Comparison of ENCODE assay signal across 14 cellular contexts in genomic region chr1:22676151-22676550, GRCh38. TPM values are rescaled to one million over a fixed set of nuclear protein-coding genes. Genes with fewer than 3 reads are reported as not detected.
DNase-seq lines count a peak whose midpoint lies in the region; FAIRE-seq and TF ChIP-seq lines count a peak whose summit lies in the region.
"Not testable (repeated sequence)": the region's sequence is repeated elsewhere in the genome, so short reads cannot be mapped to it uniquely, and the experiment has no call there.
"Had no signal": no experiment of that assay in that cellular context is flagged by ENCODE, and none has a peak within 500 bp of the region (broad histone marks: within the 10 kb centered on the region; RNA-seq: fewer than 3 reads in every experiment).

No MANE protein-coding gene starts in this region.

- not testable (repeated sequence) for H3K36me3 Mint-ChIP-seq in astrocyte (ENCODE audit: low read depth, unreplicated experiment); endothelial cell (ENCODE audit: low read depth, unreplicated experiment); neural progenitor cell

- H3K4me1 ChIP-seq in astrocyte (ENCODE audit: insufficient read depth, low read length) (peaks cover 16% of the 10 kb centered on the region), neural progenitor cell (peaks cover 37% of the 10 kb centered on the region)
- H3K4me1 ChIP-seq in trophoblast cell (ENCODE audit: control insufficient read depth in 1 of 2, insufficient read depth in 2 of 2, low read length in 2 of 2), result not testable (repeated sequence)

- not testable (repeated sequence) for H4K20me1 ChIP-seq in astrocyte (ENCODE audit: insufficient read depth, low read length); neural progenitor cell (ENCODE audit: low read depth)

- not testable (repeated sequence) for FAIRE-seq in astrocyte (lab: Jason Lieb, UNC)

- H3K18ac ChIP-seq in trophoblast cell (ENCODE audit: low read length), result not testable (repeated sequence)

- H2AFZ ChIP-seq in astrocyte (ENCODE audit: low read depth, low read length), result peak overlapping the region; percentile 56
- H2AFZ ChIP-seq in neural progenitor cell (replicated peaks); trophoblast cell (ENCODE audit: insufficient read depth, low read length, poor library complexity): not testable (repeated sequence)

- not testable (repeated sequence) for H4K8ac ChIP-seq in trophoblast cell (ENCODE audit: low read depth, low read length)

- H4K91ac ChIP-seq in trophoblast cell (ENCODE audit: low read depth, low read length), result not testable (repeated sequence)

- H3K4me3 ChIP-seq in astrocyte (ENCODE audit: insufficient read depth, low read depth, low read length); neural progenitor cell; trophoblast cell (ENCODE audit: low read depth, low read length): not testable (repeated sequence)

- not testable (repeated sequence) for H3K36me3 ChIP-seq in astrocyte (ENCODE audit: insufficient read depth, low read length); neural progenitor cell; trophoblast cell (ENCODE audit: control insufficient read depth in 1 of 2, insufficient read depth in 2 of 2, low read length in 2 of 2)

- WGBS in trophoblast cell (ENCODE audit: extremely low coverage, insufficient coverage, insufficient read length), result no CpG with 5 or more reads among the region's 15 CpGs

- H3K4me3 Mint-ChIP-seq in astrocyte (ENCODE audit: unreplicated experiment); endothelial cell (ENCODE audit: unreplicated experiment); neural progenitor cell: not testable (repeated sequence)

- not testable (repeated sequence) for H3K79me1 ChIP-seq in trophoblast cell (ENCODE audit: low read length)

- H3K9me3 Mint-ChIP-seq in astrocyte (ENCODE audit: unreplicated experiment); endothelial cell (ENCODE audit: unreplicated experiment); neural progenitor cell: not testable (repeated sequence)

- H3K27me3 ChIP-seq in astrocyte (ENCODE audit: insufficient read depth, low read length), result peaks cover 12% of the 10 kb centered on the region
- not testable (repeated sequence) for H3K27me3 ChIP-seq in neural progenitor cell; trophoblast cell (ENCODE audit: insufficient read depth, low read length)

- H3K4me2 ChIP-seq in astrocyte (ENCODE audit: low read length); neural progenitor cell; trophoblast cell (ENCODE audit: low read length): not testable (repeated sequence)

- H2BK5ac ChIP-seq in trophoblast cell (ENCODE audit: low read depth, low read length, poor library complexity), result not testable (repeated sequence)

- not testable (repeated sequence) for H2AK5ac ChIP-seq in trophoblast cell (ENCODE audit: low read length)

- not testable (repeated sequence) for H3K9ac ChIP-seq in astrocyte (ENCODE audit: low read length); neural progenitor cell; trophoblast cell (ENCODE audit: low read length)

- DNase-seq in RPMI8226, result peak; percentile 40
- not testable (repeated sequence) for DNase-seq in astrocyte (ENCODE audit: low read depth); endothelial cell (ENCODE audit: low spot score); neural progenitor cell (ENCODE audit: low spot score)
- DNase-seq in left kidney (ENCODE audit: low read depth, low spot score), result peak; percentile 28
- peak; percentile 52 to 66 for DNase-seq in trophoblast cell

- not testable (repeated sequence) for H3K23ac ChIP-seq in trophoblast cell (ENCODE audit: low read length)

- H3K4ac ChIP-seq in trophoblast cell (ENCODE audit: low read depth, low read length), result not testable (repeated sequence)

- not testable (repeated sequence) for H4K12ac ChIP-seq in trophoblast cell (ENCODE audit: low read depth, low read length)

- peaks cover 59% of the 10 kb centered on the region for H3F3A ChIP-seq in neural progenitor cell (ENCODE audit: low read depth)

- not testable (repeated sequence) for H3K9me3 ChIP-seq in astrocyte (ENCODE audit: insufficient read depth, low read depth, low read length); neural progenitor cell (ENCODE audit: low read depth); trophoblast cell (ENCODE audit: insufficient read depth, low read depth, low read length)

- not testable (repeated sequence) for H3K14ac ChIP-seq in trophoblast cell (ENCODE audit: low read length)

- not testable (repeated sequence) for TF ChIP-seq CTCF in astrocyte (IDR thresholded peaks at IDR 0.05; ENCODE audit: insufficient read depth, low read depth, low read length); endothelial cell (IDR thresholded peaks at IDR 0.05; ENCODE audit: unreplicated experiment); neural progenitor cell (IDR thresholded peaks at IDR 0.05)

- H3K4me1 Mint-ChIP-seq in astrocyte (ENCODE audit: low read depth, unreplicated experiment); endothelial cell (ENCODE audit: unreplicated experiment): not testable (repeated sequence)
- H3K4me1 Mint-ChIP-seq in neural progenitor cell, result peaks cover 47% of the 10 kb centered on the region

- not testable (repeated sequence) for H3K79me2 ChIP-seq in astrocyte (ENCODE audit: insufficient read depth, low read length); neural progenitor cell (ENCODE audit: low read depth); trophoblast cell (ENCODE audit: control insufficient read depth, insufficient read depth, low read length, poor library complexity)

- H3K27ac Mint-ChIP-seq in astrocyte (ENCODE audit: unreplicated experiment), result not testable (repeated sequence)
- H3K27ac Mint-ChIP-seq in endothelial cell (ENCODE audit: unreplicated experiment) (peak overlapping the region; percentile 27), neural progenitor cell (peak overlapping the region; percentile 81)

- not testable (repeated sequence) for H2BK12ac ChIP-seq in trophoblast cell (ENCODE audit: low read length)

- peaks cover 32% of the 10 kb centered on the region for H3K27me3 Mint-ChIP-seq in astrocyte (ENCODE audit: low read depth, unreplicated experiment)
- not testable (repeated sequence) for H3K27me3 Mint-ChIP-seq in endothelial cell (ENCODE audit: unreplicated experiment); neural progenitor cell (ENCODE audit: insufficient read depth, low read depth)

- not testable (repeated sequence) for H2BK120ac ChIP-seq in trophoblast cell (ENCODE audit: insufficient read depth, low read length, poor library complexity)

- H3K27ac ChIP-seq in astrocyte (ENCODE audit: low read depth, low read length); neural progenitor cell; trophoblast cell (ENCODE audit: low read depth, low read length): not testable (repeated sequence)

RNA-seq across cellular contexts. Expression of gene C1QB, which starts 23.1 kb away (rescaled TPM):
- not detected in 2 replicates for total RNA-seq in astrocyte
- not detected for total RNA-seq in endothelial cell (ENCODE audit: unreplicated experiment)
- total RNA-seq in neural progenitor cell (ENCODE audit: low replicate concordance), result not detected in 2 replicates
- not detected in 2 replicates for polyA plus RNA-seq in trophoblast cell (2013)
- total RNA-seq: A673; CD4-positive, CD25-positive, alpha-beta regulatory T cell; Daoy; G401 had no signal
- polyA plus RNA-seq: AG04450; CD4-positive, alpha-beta memory T cell; CD4-positive, CD25-positive, alpha-beta regulatory T cell; CD8-positive, alpha-beta memory T cell; GM12878 had no signal

RNA-seq across cellular contexts. Expression of gene C1QC, which starts 32.7 kb away (rescaled TPM):
- total RNA-seq in astrocyte, result not detected in 2 replicates
- total RNA-seq in endothelial cell (ENCODE audit: unreplicated experiment), result not detected
- total RNA-seq in neural progenitor cell (ENCODE audit: low replicate concordance), result not detected in 2 replicates
- polyA plus RNA-seq in trophoblast cell (2013), result 0.04 TPM in 1 of 2 replicates, not detected in the other
- total RNA-seq: A673; CD4-positive, CD25-positive, alpha-beta regulatory T cell; Daoy; G401 had no signal
- polyA plus RNA-seq: AG04450; CD4-positive, alpha-beta memory T cell; CD4-positive, CD25-positive, alpha-beta regulatory T cell; CD8-positive, alpha-beta memory T cell; GM12878 had no signal

RNA-seq across cellular contexts. Expression of gene EPHB2, which starts 34.5 kb away (rescaled TPM):
- total RNA-seq in astrocyte (7.5 and 8.4 TPM in 2 replicates), endothelial cell (ENCODE audit: unreplicated experiment) (10.7 TPM), neural progenitor cell (ENCODE audit: low replicate concordance) (38.3 and 80.2 TPM in 2 replicates)
- 0.74 and 0.85 TPM in 2 replicates for polyA plus RNA-seq in trophoblast cell (2013)
- total RNA-seq: CD4-positive, CD25-positive, alpha-beta regulatory T cell had no signal
- polyA plus RNA-seq: CD4-positive, alpha-beta memory T cell; CD4-positive, CD25-positive, alpha-beta regulatory T cell; CD8-positive, alpha-beta memory T cell had no signal

RNA-seq across cellular contexts. Expression of gene C1QA, which starts 39.7 kb away (rescaled TPM):
- total RNA-seq in astrocyte, result not detected in 2 replicates
- total RNA-seq in endothelial cell (ENCODE audit: unreplicated experiment), result not detected
- total RNA-seq in neural progenitor cell (ENCODE audit: low replicate concordance), result not detected in 2 replicates
- 0.44 and 0.57 TPM in 2 replicates for polyA plus RNA-seq in trophoblast cell (2013)
- total RNA-seq: A673; CD4-positive, CD25-positive, alpha-beta regulatory T cell; Daoy; G401 had no signal
- polyA plus RNA-seq: AG04450; CD4-positive, alpha-beta memory T cell; CD4-positive, CD25-positive, alpha-beta regulatory T cell; CD8-positive, alpha-beta memory T cell; GM12878 had no signal
